In the genomic region with DNA sequence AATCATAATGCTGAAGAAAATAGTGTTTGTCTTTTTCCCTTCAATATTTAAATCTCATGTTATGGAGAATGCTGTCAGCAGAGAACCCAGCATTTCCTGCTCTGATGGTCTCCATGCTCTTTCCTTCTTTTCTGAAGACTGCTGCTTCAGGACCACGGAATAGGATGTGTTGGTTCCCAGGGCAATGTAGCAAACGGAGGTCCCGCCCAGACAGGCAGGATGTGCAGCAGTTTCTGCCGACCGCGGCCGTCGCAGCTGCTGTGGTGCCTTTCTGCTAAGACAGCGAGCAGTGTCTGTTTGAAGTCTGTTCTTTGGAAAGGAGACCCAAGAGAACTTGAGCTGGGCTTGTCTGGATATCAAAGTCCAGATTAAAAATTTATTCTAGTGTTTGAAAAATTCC, we compare ENCODE assay signal across 10 cellular contexts.
A peak's percentile ranks its signal among the peaks of the same experiment; 100 is the strongest.
DNase-seq lines count a peak whose midpoint lies in the region; TF ChIP-seq lines count a peak whose summit lies in the region.
"Had no signal": no experiment of that assay in that cellular context is flagged by ENCODE, and none has a peak within 500 bp of the region (broad histone marks: within the 10 kb centered on the region; RNA-seq: fewer than 3 reads in every experiment).

No MANE protein-coding gene starts in this region.

- H3K27ac ChIP-seq in Peyer's patch, result no peak overlapping the region

- H3K4me3 ChIP-seq in WI38 (ENCODE audit: low read depth, low read length) (peak overlapping the region; percentile 19; the same call in 1 of the 2 replicates), Peyer's patch (no peak overlapping the region)

- DNase-seq in AG08395 (ENCODE audit: low spot score), result peak; percentile 57
- DNase-seq in HCEC 1CT, result peak; percentile 68
- DNase-seq in iris pigment epithelial cell (ENCODE audit: low read depth), result peak; percentile 71
- no peak for DNase-seq in Peyer's patch
- no peak for DNase-seq in NCI-H2029 (lab: John Stamatoyannopoulos, UW)
- no peak for DNase-seq in NCI-H2196 treated with DMSO at 0.1 percent for 48 hours (lab: John Stamatoyannopoulos, UW; ENCODE audit: unreplicated experiment)
- DNase-seq in NCI-H2081 (lab: John Stamatoyannopoulos, UW), result no peak
- DNase-seq: effector memory CD8-positive, alpha-beta T cell; NCI-H187 treated with DMSO at 0.1 percent for 48 hours had no signal

- no peak for TF ChIP-seq POLR2A in Peyer's patch (IDR thresholded peaks at IDR 0.05)

- TF ChIP-seq CTCF in WI38 (IDR thresholded peaks at IDR 0.05; ENCODE audit: low read depth, low read length) (no peak), Peyer's patch (IDR thresholded peaks at IDR 0.05) (no peak)

- H3K27me3 ChIP-seq in Peyer's patch, result no peaks in the 10 kb centered on the region

- H3K4me1 ChIP-seq in Peyer's patch, result no peaks in the 10 kb centered on the region

- no peaks in the 10 kb centered on the region for H3K9me3 ChIP-seq in Peyer's patch

- H3K36me3 ChIP-seq in Peyer's patch, result no peaks in the 10 kb centered on the region

Comparison
In these comparisons a context has a peak if more than half of its experiments do, and no peak if none do; other contexts are left out.
1. DNase-seq: peak in AG08395 (single experiment), HCEC 1CT (single experiment) and iris pigment epithelial cell (single experiment); none in Peyer's patch (0 of 3), NCI-H2029 (single experiment), NCI-H2196 treated with DMSO at 0.1 percent for 48 hours (single experiment) and NCI-H2081 (0 of 2).